ENCODE assay signal across 8 cellular contexts in genomic region chr2:219689676-219690628, GRCh38.
DNase-seq lines count a peak whose midpoint lies in the region; ATAC-seq, FAIRE-seq and TF ChIP-seq lines count a peak whose summit lies in the region.

No MANE protein-coding gene starts in this region.

- DNase-seq in CD14-positive monocyte (ENCODE audit: low spot score) (no peak), HT1080 (ENCODE audit: low read depth) (peak; percentile 75), RCC 7860 (ENCODE audit: low spot score) (peak; percentile 53), body of pancreas (peak; percentile 42 to 64 (median 58)), immature natural killer cell (peak; percentile 10 to 16 (median 12))
- peak; percentile 6 for DNase-seq in stimulated activated CD4-positive, alpha-beta T cell treated with anti-CD3 and anti-CD28 coated beads, Interleukin-2, amount 100 ng/mL, for 4 hours (ENCODE audit: low read depth)

- WGBS in body of pancreas, 2 donors = 28 to 29% methylated on average over 15 to 17 of the region's 17 CpGs

- H3K27me3 ChIP-seq in body of pancreas = no peaks in the 10 kb centered on the region

- H3K36me3 ChIP-seq in body of pancreas (replicated peaks in 1 of 2; ENCODE audit: insufficient read depth in 1 of 2, low read depth in 2 of 2) = no peaks in the 10 kb centered on the region

- ATAC-seq in GM18517 (IDR thresholded peaks at IDR 0.05; ENCODE audit: unreplicated experiment) (peak; percentile 45), body of pancreas (peak; percentile 70), HG02970 (IDR thresholded peaks at IDR 0.05; ENCODE audit: low FRiP score, unreplicated experiment) (no peak)

- H3K9me3 Mint-ChIP-seq in CD14-positive monocyte (peaks cover 0 to 4% (median 0%) of the 10 kb centered on the region in 7 donors), immature natural killer cell (no peaks in the 10 kb centered on the region)

- no peak overlapping the region for H3K27ac Mint-ChIP-seq in CD14-positive monocyte
- no peak overlapping the region for H3K27ac Mint-ChIP-seq in immature natural killer cell

- H3K27me3 Mint-ChIP-seq in CD14-positive monocyte (ENCODE audit: low read depth in 3 of 3) = peaks cover 12 to 24% (median 15%) of the 10 kb centered on the region in 3 donors
- peaks cover 6 to 16% (median 13%) of the 10 kb centered on the region in 3 donors for H3K27me3 Mint-ChIP-seq in immature natural killer cell (ENCODE audit: low read depth in 3 of 3)

- H3K4me3 Mint-ChIP-seq in CD14-positive monocyte (peak overlapping the region in 1 of 2 donors; percentile 43), immature natural killer cell (no peak overlapping the region)

- peaks cover 2% of the 10 kb centered on the region for H3K4me1 ChIP-seq in body of pancreas

- TF ChIP-seq CTCF in CD14-positive monocyte (IDR thresholded peaks at IDR 0.05) = peak; percentile 81
- peak; percentile 54 to 79 (median 74) for TF ChIP-seq CTCF in body of pancreas (IDR thresholded peaks at IDR 0.05)

- no peaks in the 10 kb centered on the region for H3K36me3 Mint-ChIP-seq in CD14-positive monocyte
- H3K36me3 Mint-ChIP-seq in immature natural killer cell = no peaks in the 10 kb centered on the region

- H3K4me1 Mint-ChIP-seq in CD14-positive monocyte (peaks cover 5% of the 10 kb centered on the region), immature natural killer cell (peaks cover 0 to 10% of the 10 kb centered on the region in 2 donors)

- intact Hi-C loops in CD14-positive monocyte (cut with micrococcal nuclease) (loop anchor here in 1 of 2 donors (5.0 kb wide), 1 partner anchor 148 kb away; the partner anchor contains the start of genes CHPF and TMEM198), body of pancreas (cut with DNase I) (no loop called here)

- FAIRE-seq in RCC 7860 (lab: Jason Lieb, UNC) = peak; percentile 85

- no peak for TF ChIP-seq POLR2A in body of pancreas (IDR thresholded peaks at IDR 0.05)

- no peak overlapping the region for H3K4me3 ChIP-seq in body of pancreas

- H3K27ac ChIP-seq in body of pancreas = no peak overlapping the region

- no peaks in the 10 kb centered on the region for H3K9me3 ChIP-seq in body of pancreas
